In genomic region chr2:98327776-98328175, GRCh38 we compare ENCODE assay signal across 37 cellular contexts. TPM values are rescaled to one million over a fixed set of nuclear protein-coding genes. Genes with fewer than 3 reads are reported as not detected.
"Had no signal": no experiment of that assay in that cellular context is flagged by ENCODE, and none has a peak within 500 bp of the region (broad histone marks: within the 10 kb centered on the region; RNA-seq: fewer than 3 reads in every experiment).

No MANE protein-coding gene starts in this region.

- DNase-seq: Karpas-422, Kasumi-1, KG1, MG63, MM.1S, MV-4-11, NCI-H1048, NCI-H1092, NCI-H1092 treated with DMSO at 0.1 percent for 48 hours, NCI-H1105, NCI-H1105 treated with DMSO at 0.1 percent for 48 hours, NCI-H1417, NCI-H1417 treated with DMSO at 0.1 percent for 48 hours, NCI-H1436, NCI-H1436 treated with DMSO at 0.1 percent for 48 hours, NCI-H146, NCI-H1694, NCI-H1694 treated with DMSO at 0.1 percent for 48 hours, NCI-H187, NCI-H187 treated with DMSO at 0.1 percent for 48 hours, NCI-H1930, NCI-H2029, NCI-H2029 treated with DMSO at 0.1 percent for 48 hours, NCI-H2081, NCI-H2081 treated with DMSO at 0.1 percent for 48 hours, NCI-H2107, NCI-H2171, NCI-H2171 treated with DMSO at 0.1 percent for 48 hours, NCI-H2227 treated with DMSO at 0.1 percent for 48 hours, NCI-H226, NCI-H345, NCI-H446, NCI-H446 treated with DMSO at 0.1 percent for 48 hours had no signal

- H3K4me3 ChIP-seq: MG63 had no signal

- H3K27ac ChIP-seq: KMS-11 had no signal

- H3K27me3 ChIP-seq: MG63 had no signal

- H3K36me3 ChIP-seq: MG63 had no signal

RNA-seq across cellular contexts. Expression of gene CNGA3, which starts 18.5 kb away (rescaled TPM):
- total RNA-seq: M059J, MCF 10A, NCI-H460 had no signal
